ENCODE assay signal across 10 cellular contexts in genomic region chr3:124787490-124788195, GRCh38. TPM values are rescaled to one million over a fixed set of nuclear protein-coding genes. Genes with fewer than 3 reads are reported as not detected.
DNase-seq lines count a peak whose midpoint lies in the region; ATAC-seq, FAIRE-seq and TF ChIP-seq lines count a peak whose summit lies in the region.
"Had no signal": no experiment of that assay in that cellular context is flagged by ENCODE, and none has a peak within 500 bp of the region (broad histone marks: within the 10 kb centered on the region; RNA-seq: fewer than 3 reads in every experiment).

No MANE protein-coding gene starts in this region.

- peak overlapping the region; percentile 72 for H3K27ac ChIP-seq in substantia nigra (ENCODE audit: low read depth, low read length, poor library complexity, severe bottlenecking)

- DNase-seq in M059J (ENCODE audit: low read depth): peak; percentile 46
- peak; percentile 84 for DNase-seq in amniotic epithelial cell (ENCODE audit: low read depth)
- peak; percentile 76 for DNase-seq in iris pigment epithelial cell (ENCODE audit: low read depth)
- peak in 4 of 49 donors; percentile 14 to 36 (median 24) for DNase-seq in substantia nigra (lab: John Stamatoyannopoulos, UW)
- DNase-seq in SKM-1 treated with dmso at 0.1 percent for 144 hours (lab: John Stamatoyannopoulos, UW; ENCODE audit: unreplicated experiment): no peak
- DNase-seq in D721Med (ENCODE audit: insufficient read length, low spot score): no peak
- DNase-seq: NCI-H187 treated with DMSO at 0.1 percent for 48 hours, nephron progenitor cell had no signal

- no peak for FAIRE-seq in D721Med (lab: Jason Lieb, UNC)
- FAIRE-seq: TTC549 had no signal

- no peak for TF ChIP-seq CTCF in D721Med (IDR thresholded peaks at IDR 0.05; ENCODE audit: insufficient read depth, missing control alignments)

- no peak for ATAC-seq in HG02623 (IDR thresholded peaks at IDR 0.05; ENCODE audit: unreplicated experiment)

RNA-seq across cellular contexts. Expression of gene UMPS, which starts 57.4 kb away (rescaled TPM):
- 36.9 and 43.9 TPM in 2 replicates for total RNA-seq in M059J (2014; rRNA removed; shearing (Covaris generic))

Comparison
In these comparisons a context has a peak if more than half of its experiments do, and no peak if none do; other contexts are left out.
1. DNase-seq: peak in M059J (single experiment), amniotic epithelial cell (single experiment) and iris pigment epithelial cell (single experiment); none in SKM-1 treated with dmso at 0.1 percent for 144 hours (single experiment) and D721Med (single experiment).